ENCODE assay signal across 1 cellular context in the genomic region with DNA sequence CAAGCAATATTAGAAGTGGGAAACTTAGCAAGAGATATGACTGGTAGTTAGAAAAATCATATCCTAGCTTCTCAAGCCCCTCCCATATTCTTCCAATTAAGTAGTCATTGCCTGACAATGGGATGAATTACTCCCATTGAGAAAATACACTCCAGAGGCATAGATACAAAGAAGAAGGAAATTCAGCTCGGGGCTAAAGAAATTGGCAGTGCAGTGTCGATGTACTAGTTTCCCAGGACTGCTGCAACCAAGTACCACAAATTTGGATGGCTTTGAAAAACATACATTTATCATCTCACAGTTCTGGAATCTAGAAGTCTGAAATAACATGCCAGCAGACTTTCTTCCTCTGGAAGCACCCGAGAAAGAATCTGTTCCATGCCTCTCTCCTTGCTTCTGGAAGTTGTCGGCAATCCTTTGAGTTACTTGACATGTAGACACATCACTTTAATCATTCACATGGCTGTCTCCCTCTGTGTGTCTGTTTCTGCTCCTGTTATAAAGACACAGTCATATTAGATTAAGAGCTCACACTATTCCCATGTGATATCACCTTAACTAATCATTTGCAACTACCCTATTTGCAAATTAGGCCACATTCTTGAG.
TF ChIP-seq lines count a peak whose summit lies in the region.

No MANE protein-coding gene starts in this region.

TF ChIP-seq in SK-N-SH, 30 proteins besides CTCF, POLR2A, EP300 and RAD21 (continued from another document):
- no peak for TF ChIP-seq CHD2 (IDR thresholded peaks at IDR 0.05; ENCODE audit: low read length, partially characterized antibody)
